Comparison of ENCODE assay signal across 8 cellular contexts in the genomic region with DNA sequence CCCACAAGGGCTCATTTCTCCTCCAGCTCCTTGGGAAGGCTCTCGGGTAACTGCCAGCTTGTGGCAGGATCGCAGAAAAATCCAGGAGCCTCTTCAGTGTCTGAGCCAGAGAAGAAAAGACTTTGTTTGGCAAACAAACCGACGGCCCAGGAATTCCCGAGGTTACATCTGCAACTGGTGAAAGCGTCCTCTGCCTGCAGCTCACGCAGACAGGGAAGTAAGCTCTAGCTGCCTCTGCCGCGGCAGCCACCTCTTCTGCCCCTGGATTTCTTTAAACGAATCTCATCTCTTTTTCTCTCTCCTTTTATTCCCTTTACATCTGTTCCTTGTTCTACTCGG. TPM values are rescaled to one million over a fixed set of nuclear protein-coding genes. Genes with fewer than 3 reads are reported as not detected.
DNase-seq lines count a peak whose midpoint lies in the region; ATAC-seq and TF ChIP-seq lines count a peak whose summit lies in the region.

No MANE protein-coding gene starts in this region.

- H3K9me3 Mint-ChIP-seq in activated naive CD4-positive, alpha-beta T cell treated with anti-CD3 and anti-CD28 coated beads, Interleukin-2, amount 10 ng/mL, durations not matched to agents 7 days and 5 days = no peaks in the 10 kb centered on the region
- peaks cover 4% of the 10 kb centered on the region for H3K9me3 Mint-ChIP-seq in endodermal cell
- H3K9me3 Mint-ChIP-seq in nephron progenitor cell = peaks cover 12% of the 10 kb centered on the region

- no TSS peak for BruUV-seq in PC-9 (replicated peaks; lab: Mats Ljungman, UMichigan)

- H3K4me1 Mint-ChIP-seq in activated naive CD4-positive, alpha-beta T cell treated with anti-CD3 and anti-CD28 coated beads, Interleukin-2, amount 10 ng/mL, durations not matched to agents 7 days and 5 days = peaks cover 18% of the 10 kb centered on the region
- H3K4me1 Mint-ChIP-seq in endodermal cell (peaks cover 6% of the 10 kb centered on the region), nephron progenitor cell (peaks cover 17% of the 10 kb centered on the region)

- H3K4me3 Mint-ChIP-seq in activated naive CD4-positive, alpha-beta T cell treated with anti-CD3 and anti-CD28 coated beads, Interleukin-2, amount 10 ng/mL, durations not matched to agents 7 days and 5 days = peak overlapping the region; percentile 35
- peak overlapping the region; percentile 49 for H3K4me3 Mint-ChIP-seq in endodermal cell
- peak overlapping the region; percentile 87 for H3K4me3 Mint-ChIP-seq in nephron progenitor cell

- no peaks in the 10 kb centered on the region for H3K79me2 ChIP-seq in PC-9 (ENCODE audit: low read depth)

- H3K4me3 ChIP-seq in PC-9 (no peak overlapping the region), endodermal cell (ENCODE audit: low read length) (peak overlapping the region; percentile 76)

- no peaks in the 10 kb centered on the region for H3K9me3 ChIP-seq in PC-9 (ENCODE audit: insufficient read depth, low read depth)
- no peaks in the 10 kb centered on the region for H3K9me3 ChIP-seq in endodermal cell (ENCODE audit: control insufficient read depth, low read length)

- no peak for DNase-seq in activated naive CD4-positive, alpha-beta T cell treated with anti-CD3 and anti-CD28 coated beads, Interleukin-2, amount 10 ng/mL, durations not matched to agents 7 days and 5 days
- DNase-seq in activated naive CD4-positive, alpha-beta T cell treated with anti-CD3 and anti-CD28 coated beads, Interleukin-2, amount 50 U/mL, for 16 hours = no peak
- peak in 1 of 2 experiments; percentile 9 for DNase-seq in PC-9
- peak; percentile 80 for DNase-seq in endodermal cell
- no peak for DNase-seq in nephron progenitor cell
- DNase-seq in AML-193 (lab: John Stamatoyannopoulos, UW) = no peak
- no peak for DNase-seq in RKO (ENCODE audit: low spot score)

- no peak overlapping the region for H2AFZ ChIP-seq in PC-9

- H3K27me3 ChIP-seq in PC-9 (ENCODE audit: insufficient read depth, low read depth) = no peaks in the 10 kb centered on the region
- H3K27me3 ChIP-seq in endodermal cell (ENCODE audit: control insufficient read depth, insufficient read depth, low read length, poor library complexity, severe bottlenecking) = peaks cover 90% of the 10 kb centered on the region

- H3K36me3 Mint-ChIP-seq in activated naive CD4-positive, alpha-beta T cell treated with anti-CD3 and anti-CD28 coated beads, Interleukin-2, amount 10 ng/mL, durations not matched to agents 7 days and 5 days = no peaks in the 10 kb centered on the region
- H3K36me3 Mint-ChIP-seq in endodermal cell (ENCODE audit: low read depth) = no peaks in the 10 kb centered on the region
- no peaks in the 10 kb centered on the region for H3K36me3 Mint-ChIP-seq in nephron progenitor cell (ENCODE audit: low read depth)

- 0 out of 2 replicates have a peak overlapping the region, but pooled peaks have one; percentile 36 for H3K4me2 ChIP-seq in PC-9

- intact Hi-C loops in PC-9 (cut with micrococcal nuclease; ENCODE audit: unreplicated experiment) = no loop called here

- no peaks in the 10 kb centered on the region for H3K4me1 ChIP-seq in PC-9 (replicated peaks; ENCODE audit: insufficient read depth)
- H3K4me1 ChIP-seq in endodermal cell (ENCODE audit: control insufficient read depth, insufficient read depth, low read length) = no peaks in the 10 kb centered on the region

- H4K20me1 ChIP-seq in PC-9 (ENCODE audit: insufficient read depth) = no peaks in the 10 kb centered on the region

- TF ChIP-seq CTCF in PC-9 (conservative IDR thresholded peaks at IDR 0.05) (no peak), endodermal cell (conservative IDR thresholded peaks at IDR 0.05) (no peak), nephron progenitor cell (IDR thresholded peaks at IDR 0.05) (no peak)

- WGBS in endodermal cell (ENCODE audit: insufficient coverage in 1 of 2, insufficient read length in 1 of 2), 2 experiments = 0 to 1% methylated on average over 7 to 11 of the region's 11 CpGs

- peaks cover 69% of the 10 kb centered on the region for H3K27me3 Mint-ChIP-seq in activated naive CD4-positive, alpha-beta T cell treated with anti-CD3 and anti-CD28 coated beads, Interleukin-2, amount 10 ng/mL, durations not matched to agents 7 days and 5 days
- H3K27me3 Mint-ChIP-seq in endodermal cell (ENCODE audit: insufficient read depth) = peaks cover 26% of the 10 kb centered on the region
- H3K27me3 Mint-ChIP-seq in nephron progenitor cell (ENCODE audit: low read depth, poor library complexity) = peaks cover 11% of the 10 kb centered on the region

- no peak overlapping the region for H3K27ac ChIP-seq in PC-9
- H3K27ac ChIP-seq in endodermal cell (ENCODE audit: low read depth, low read length) = no peak overlapping the region

- POLR2A ChIA-PET in PC-9 (lab: Charles Lee; ENCODE audit: unreplicated experiment) = no interaction called here

- CTCF ChIA-PET in activated naive CD4-positive, alpha-beta T cell treated with anti-CD3 and anti-CD28 coated beads, Interleukin-2, amount 10 ng/mL, durations not matched to agents 7 days and 5 days (lab: Charles Lee) = interaction anchor here (1.0 kb wide), 1 partner anchor 15 kb away, joined by 3 read pairs; no protein-coding TSS in a partner anchor
- CTCF ChIA-PET in PC-9 (lab: Charles Lee) = no interaction called here

- no peak overlapping the region for H3K27ac Mint-ChIP-seq in activated naive CD4-positive, alpha-beta T cell treated with anti-CD3 and anti-CD28 coated beads, Interleukin-2, amount 10 ng/mL, durations not matched to agents 7 days and 5 days
- H3K27ac Mint-ChIP-seq in endodermal cell (no peak overlapping the region), nephron progenitor cell (no peak overlapping the region)

- H3K9ac ChIP-seq in endodermal cell (ENCODE audit: extremely low read depth, low read length, poor library complexity, severe bottlenecking) = no peak overlapping the region

- no peaks in the 10 kb centered on the region for H3K9me2 ChIP-seq in PC-9 (ENCODE audit: insufficient read depth)

- H3K36me3 ChIP-seq in PC-9 (ENCODE audit: low read depth) (no peaks in the 10 kb centered on the region), endodermal cell (ENCODE audit: control insufficient read depth, insufficient read depth, low read length) (no peaks in the 10 kb centered on the region)

- H3F3A ChIP-seq in PC-9 (ENCODE audit: insufficient read depth, low read depth) = no peaks in the 10 kb centered on the region

- peak; percentile 28 for ATAC-seq in HG02678 (IDR thresholded peaks at IDR 0.05; ENCODE audit: unreplicated experiment)

RNA-seq across cellular contexts. Expression of a gene that starts 0.3 kb away (rescaled TPM):
- total RNA-seq in PC-9 (2021) (0.02 and 0.15 TPM in 2 replicates), endodermal cell (under 1 TPM; 0.13 to 0.24 TPM)
- 1.4 TPM for polyA plus RNA-seq in endodermal cell (2013, experiment 1 of 2)
- polyA plus RNA-seq in endodermal cell (2013, experiment 2 of 2) = 1.0 TPM

RNA-seq across cellular contexts. Expression of a gene that starts 58.9 kb away (rescaled TPM):
- total RNA-seq in PC-9 (2021) (60.8 and 80.7 TPM in 2 replicates), endodermal cell (100 to 1,000 TPM; 132 to 235 TPM)
- polyA plus RNA-seq in endodermal cell (2013, experiment 1 of 2) = 93.5 TPM
- polyA plus RNA-seq in endodermal cell (2013, experiment 2 of 2) = 98.4 TPM

Comparison
In these comparisons a context has a peak if more than half of its experiments do, and no peak if none do; other contexts are left out.
1. H3K4me3 Mint-ChIP-seq: peak in every context shown above with its lines; median percentile 87 in nephron progenitor cell; 49 in endodermal cell; 35 in activated naive CD4-positive, alpha-beta T cell treated with anti-CD3 and anti-CD28 coated beads, Interleukin-2, amount 10 ng/mL, durations not matched to agents 7 days and 5 days.